ENCODE assay signal across 8 cellular contexts in genomic region chr5:57176350-57176857, GRCh38. TPM values are rescaled to one million over a fixed set of nuclear protein-coding genes. Genes with fewer than 3 reads are reported as not detected.
DNase-seq lines count a peak whose midpoint lies in the region; ATAC-seq and TF ChIP-seq lines count a peak whose summit lies in the region.

No MANE protein-coding gene starts in this region.

- H3K9me3 Mint-ChIP-seq in CD8-positive, alpha-beta memory T cell: no peaks in the 10 kb centered on the region
- peaks cover 0 to 14% (median 9%) of the 10 kb centered on the region in 5 experiments for H3K9me3 Mint-ChIP-seq in brain

- no peak for TF ChIP-seq EP300 in transverse colon (IDR thresholded peaks at IDR 0.05; ENCODE audit: low read depth)

- peak overlapping the region; percentile 95 for H3K4me3 ChIP-seq in CD8-positive, alpha-beta memory T cell (ENCODE audit: low read length)
- peak overlapping the region; percentile 90; the same call in 1 of the 2 replicates for H3K4me3 ChIP-seq in Jurkat, Clone E6-1 (ENCODE audit: low read length)
- H3K4me3 ChIP-seq in right lobe of liver (peak overlapping the region; percentile 77 to 89 (median 80)), transverse colon (peak overlapping the region; percentile 13 to 90 (median 66)), lower leg skin (ENCODE audit: low read depth, poor library complexity, severe bottlenecking) (no peak overlapping the region)

- TF ChIP-seq CTCF in brain (conservative IDR thresholded peaks at IDR 0.05) (no peak), right lobe of liver (IDR thresholded peaks at IDR 0.05) (no peak), transverse colon (IDR thresholded peaks at IDR 0.05) (no peak), lower leg skin (IDR thresholded peaks at IDR 0.05) (no peak)

- CTCF ChIA-PET in CD8-positive, alpha-beta memory T cell (lab: Charles Lee): interaction anchor here (1.1 to 1.8 kb wide), 3 partner anchors 15 to 275 kb away, joined by 3 to 5 read pairs (median 3); no protein-coding TSS in a partner anchor
- CTCF ChIA-PET in HEK293T (lab: Yijun Ruan, JAX): no interaction called here

- TF ChIP-seq POLR2A in right lobe of liver (IDR thresholded peaks at IDR 0.05): no peak
- TF ChIP-seq POLR2A in transverse colon (IDR thresholded peaks at IDR 0.05): no peak
- TF ChIP-seq POLR2A in lower leg skin (IDR thresholded peaks at IDR 0.05): no peak

- peaks cover 0 to 75% (median 14%) of the 10 kb centered on the region in 3 donors for H3K36me3 Mint-ChIP-seq in CD8-positive, alpha-beta memory T cell
- H3K36me3 Mint-ChIP-seq in brain: peaks cover 59% of the 10 kb centered on the region

- peak overlapping the region; percentile 95 to 100 (median 99) for H3K27ac Mint-ChIP-seq in CD8-positive, alpha-beta memory T cell
- peak overlapping the region; percentile 66 to 100 (median 98) for H3K27ac Mint-ChIP-seq in brain

- peak in 1 of 4 donors; percentile 4 for ATAC-seq in right lobe of liver
- ATAC-seq in HG03442 (IDR thresholded peaks at IDR 0.05; ENCODE audit: unreplicated experiment): no peak

- in situ Hi-C loops in transverse colon (cut with MboI; ENCODE audit: low pct_ligation_motif_present in 1 of 4, low pct_unique_long_range_greater_than_20kb in 1 of 4, low sequenced_read_pairs in 3 of 4): no loop called here

- peak in 1 of 5 donors; percentile 38 for DNase-seq in CD8-positive, alpha-beta memory T cell
- no peak for DNase-seq in Jurkat, Clone E6-1 (ENCODE audit: low read depth, low spot score)
- DNase-seq in right lobe of liver: no peak
- DNase-seq in transverse colon: no peak
- no peak for DNase-seq in HEK293T (ENCODE audit: extremely low spot score)
- DNase-seq in lower leg skin (ENCODE audit: low spot score in 2 of 2): no peak

- intact Hi-C loops in right lobe of liver (cut with DNase I) (no loop called here), transverse colon (cut with DNase I; ENCODE audit: low total_unique reads) (loop anchor here (5.0 kb wide), 1 partner anchor 1281 kb away; no protein-coding TSS in a partner anchor), lower leg skin (cut with DNase I; ENCODE audit: low total_unique reads) (loop anchor here (10.0 kb wide), 1 partner anchor 362 kb away; the partner anchor contains the start of gene MAP3K1)

- H3K27ac ChIP-seq in CD8-positive, alpha-beta memory T cell (ENCODE audit: low read depth, low read length): peak overlapping the region; percentile 97
- H3K27ac ChIP-seq in right lobe of liver: peak overlapping the region; percentile 99 to 100 (median 100)
- H3K27ac ChIP-seq in transverse colon: peak overlapping the region; percentile 95 to 100 (median 99)

- no peaks in the 10 kb centered on the region for H3K27me3 ChIP-seq in CD8-positive, alpha-beta memory T cell (ENCODE audit: insufficient read depth, low read length, poor library complexity, severe bottlenecking)
- H3K27me3 ChIP-seq in right lobe of liver (no peaks in the 10 kb centered on the region), transverse colon (no peaks in the 10 kb centered on the region)

- 2% methylated on average over 7 of the region's 7 CpGs for WGBS in right lobe of liver (ENCODE audit: insufficient coverage, low coverage, low lambda C conversion rate, missing lambda C conversion rate)
- WGBS in transverse colon (ENCODE audit: low coverage in 1 of 2), 2 donors: 1 to 7% methylated on average over 6 to 7 of the region's 7 CpGs
- 3 to 4% methylated on average over 7 of the region's 7 CpGs for WGBS in lower leg skin, 2 donors

- peak overlapping the region; percentile 91 to 100 (median 98) for H3K4me3 Mint-ChIP-seq in CD8-positive, alpha-beta memory T cell
- peak overlapping the region; percentile 90 to 99 (median 95) for H3K4me3 Mint-ChIP-seq in brain

- H3K27me3 Mint-ChIP-seq in CD8-positive, alpha-beta memory T cell: no peaks in the 10 kb centered on the region
- peaks cover 14% of the 10 kb centered on the region for H3K27me3 Mint-ChIP-seq in brain

- peaks cover 64 to 80% (median 77%) of the 10 kb centered on the region in 3 donors for H3K4me1 Mint-ChIP-seq in CD8-positive, alpha-beta memory T cell
- peaks cover 65% of the 10 kb centered on the region for H3K4me1 Mint-ChIP-seq in brain

- peaks cover 53% of the 10 kb centered on the region for H3K4me1 ChIP-seq in CD8-positive, alpha-beta memory T cell (ENCODE audit: insufficient read depth, low read length)
- H3K4me1 ChIP-seq in right lobe of liver (peaks cover 0 to 58% (median 12%) of the 10 kb centered on the region in 4 donors), transverse colon (peaks cover 0 to 61% (median 47%) of the 10 kb centered on the region in 4 donors)

- no peaks in the 10 kb centered on the region for H3K36me3 ChIP-seq in CD8-positive, alpha-beta memory T cell (ENCODE audit: insufficient read depth, low read length)
- H3K36me3 ChIP-seq in right lobe of liver (no peaks in the 10 kb centered on the region), transverse colon (no peaks in the 10 kb centered on the region)

- no peaks in the 10 kb centered on the region for H3K9me3 ChIP-seq in CD8-positive, alpha-beta memory T cell (ENCODE audit: low read length)
- no peaks in the 10 kb centered on the region for H3K9me3 ChIP-seq in right lobe of liver
- H3K9me3 ChIP-seq in transverse colon: no peaks in the 10 kb centered on the region

- POLR2A ChIA-PET in CD8-positive, alpha-beta memory T cell (lab: Charles Lee): interaction anchor here (0.6 to 1.3 kb wide), 2 partner anchors 266 to 1471 kb away, joined by 4 to 8 read pairs; no protein-coding TSS in a partner anchor
- POLR2A ChIA-PET in HEK293T (lab: Yijun Ruan, JAX): interaction anchor here (1.0 kb wide), 1 partner anchor 267 kb away, joined by 6 read pairs; the partner anchor contains the start of gene SETD9

TF ChIP-seq in HEK293T, 16 proteins besides CTCF, POLR2A, EP300 and RAD21:
- TF ChIP-seq ARNT (IDR thresholded peaks at IDR 0.05): no peak
- no peak for TF ChIP-seq BHLHE40 (IDR thresholded peaks at IDR 0.05; ENCODE audit: borderline replicate concordance)
- TF ChIP-seq LEF1 (IDR thresholded peaks at IDR 0.05; ENCODE audit: borderline replicate concordance): no peak
- TF ChIP-seq NFRKB (IDR thresholded peaks at IDR 0.05): no peak
- no peak for TF ChIP-seq CTBP1 (IDR thresholded peaks at IDR 0.05; ENCODE audit: borderline replicate concordance)
- no peak for TF ChIP-seq FOXM1 (IDR thresholded peaks at IDR 0.05; ENCODE audit: borderline replicate concordance)
- no peak for TF ChIP-seq FOXK2 (IDR thresholded peaks at IDR 0.05)
- TF ChIP-seq L3MBTL2 (conservative IDR thresholded peaks at IDR 0.05): no peak
- TF ChIP-seq FOXA1 (IDR thresholded peaks at IDR 0.05): no peak
- TF ChIP-seq SP1 (IDR thresholded peaks at IDR 0.05): no peak
- no peak for TF ChIP-seq ELF4 (IDR thresholded peaks at IDR 0.05)
- no peak for TF ChIP-seq SUZ12 (IDR thresholded peaks at IDR 0.05)
- no peak for TF ChIP-seq TARDBP (IDR thresholded peaks at IDR 0.05)
- TF ChIP-seq HDGF (IDR thresholded peaks at IDR 0.05; ENCODE audit: borderline replicate concordance): no peak
- no peak for TF ChIP-seq ZNF384 (IDR thresholded peaks at IDR 0.05)
- TF ChIP-seq PKNOX1 (IDR thresholded peaks at IDR 0.05): no peak

RNA-seq across cellular contexts. Expression of gene GPBP1, which starts 2.5 kb away (rescaled TPM):
- 10 to 100 TPM; 77.7 to 81.9 TPM for total RNA-seq in CD8-positive, alpha-beta memory T cell
- polyA plus RNA-seq in CD8-positive, alpha-beta memory T cell: 101 TPM
- 53.3 TPM for polyA plus RNA-seq in Jurkat, Clone E6-1 (2012; ENCODE audit: insufficient read depth, insufficient read length)
- 31.4 TPM for polyA plus RNA-seq in brain (ENCODE audit: insufficient read depth, low read depth, low replicate concordance)
- total RNA-seq in right lobe of liver (10 to 100 TPM; 19.5 to 28.2 (median 24.9) TPM), transverse colon (10 to 100 TPM; 36.7 to 95.1 (median 75.6) TPM), lower leg skin (10 to 100 TPM; 40.1 to 58.6 (median 52.7) TPM)

Comparison
In these comparisons a context has a peak if more than half of its experiments do, and no peak if none do; other contexts are left out.
1. intact Hi-C loops: an anchor here in transverse colon (5.0 kb wide) and lower leg skin (10.0 kb wide); none called in right lobe of liver.